ENCODE assay signal across 8 cellular contexts in genomic region chr7:77416621-77417371, GRCh38. TPM values are rescaled to one million over a fixed set of nuclear protein-coding genes. Genes with fewer than 3 reads are reported as not detected.
DNase-seq lines count a peak whose midpoint lies in the region; ATAC-seq lines count a peak whose summit lies in the region.

No MANE protein-coding gene starts in this region.

- no peak overlapping the region for H3K27ac ChIP-seq in iPS-20b (ENCODE audit: low read length)
- H3K27ac ChIP-seq in substantia nigra (ENCODE audit: low read depth, low read length, poor library complexity, severe bottlenecking), result peak overlapping the region; percentile 76

- no peaks in the 10 kb centered on the region for H3K36me3 Mint-ChIP-seq in activated naive CD8-positive, alpha-beta T cell treated with anti-CD3 and anti-CD28 coated beads for 36 hours

- peaks cover 45% of the 10 kb centered on the region for H3K4me1 Mint-ChIP-seq in activated naive CD8-positive, alpha-beta T cell treated with anti-CD3 and anti-CD28 coated beads for 36 hours

- ATAC-seq in GM18870 (IDR thresholded peaks at IDR 0.05; ENCODE audit: unreplicated experiment), result peak; percentile 23
- ATAC-seq in HG03095 (IDR thresholded peaks at IDR 0.05; ENCODE audit: unreplicated experiment), result peak; percentile 29

- no peaks in the 10 kb centered on the region for H3K36me3 ChIP-seq in iPS-20b (ENCODE audit: insufficient read depth, low read depth, low read length)

- H3K9me3 Mint-ChIP-seq in activated naive CD8-positive, alpha-beta T cell treated with anti-CD3 and anti-CD28 coated beads for 36 hours, result no peaks in the 10 kb centered on the region

- H3K4me3 Mint-ChIP-seq in activated naive CD8-positive, alpha-beta T cell treated with anti-CD3 and anti-CD28 coated beads for 36 hours, result peak overlapping the region; percentile 58

- no peak for DNase-seq in activated naive CD8-positive, alpha-beta T cell treated with anti-CD3 and anti-CD28 coated beads for 36 hours
- DNase-seq in substantia nigra (lab: John Stamatoyannopoulos, UW), result peak in 4 of 49 donors; percentile 44 to 70 (median 58)
- DNase-seq in mucosa of gallbladder (ENCODE audit: low spot score), result no peak
- DNase-seq in DMS79 treated with DMSO at 0.1 percent for 48 hours (lab: John Stamatoyannopoulos, UW), result no peak
- DNase-seq in stimulated activated CD4-positive, alpha-beta T cell treated with anti-CD3 and anti-CD28 coated beads, Interleukin-2, amount 100 ng/mL, for 48 hours, result no peak

- H3K9me3 ChIP-seq in iPS-20b (ENCODE audit: insufficient read depth, low read depth, low read length), result no peaks in the 10 kb centered on the region

- H3K4me1 ChIP-seq in iPS-20b (ENCODE audit: insufficient read depth, low read length), result peaks cover 29% of the 10 kb centered on the region

- peak overlapping the region; percentile 61 for H3K4me3 ChIP-seq in iPS-20b (ENCODE audit: low read length)

- peaks cover 39% of the 10 kb centered on the region for H3K27me3 ChIP-seq in iPS-20b (ENCODE audit: insufficient read depth, low read length)

- H3K9ac ChIP-seq in iPS-20b (ENCODE audit: low read depth, low read length), result peak overlapping the region; percentile 52

- peaks cover 15% of the 10 kb centered on the region for H3K27me3 Mint-ChIP-seq in activated naive CD8-positive, alpha-beta T cell treated with anti-CD3 and anti-CD28 coated beads for 36 hours

- H3K27ac Mint-ChIP-seq in activated naive CD8-positive, alpha-beta T cell treated with anti-CD3 and anti-CD28 coated beads for 36 hours, result peak overlapping the region; percentile 58

RNA-seq across cellular contexts. Expression of gene GSAP, which starts 0.6 kb away (rescaled TPM):
- total RNA-seq in activated naive CD8-positive, alpha-beta T cell treated with anti-CD3 and anti-CD28 coated beads for 36 hours, result 1 to 10 TPM; 1.7 TPM
- 23.9 TPM for total RNA-seq in mucosa of gallbladder
